Comparison of ENCODE assay signal across 1 cellular context in the genomic region with DNA sequence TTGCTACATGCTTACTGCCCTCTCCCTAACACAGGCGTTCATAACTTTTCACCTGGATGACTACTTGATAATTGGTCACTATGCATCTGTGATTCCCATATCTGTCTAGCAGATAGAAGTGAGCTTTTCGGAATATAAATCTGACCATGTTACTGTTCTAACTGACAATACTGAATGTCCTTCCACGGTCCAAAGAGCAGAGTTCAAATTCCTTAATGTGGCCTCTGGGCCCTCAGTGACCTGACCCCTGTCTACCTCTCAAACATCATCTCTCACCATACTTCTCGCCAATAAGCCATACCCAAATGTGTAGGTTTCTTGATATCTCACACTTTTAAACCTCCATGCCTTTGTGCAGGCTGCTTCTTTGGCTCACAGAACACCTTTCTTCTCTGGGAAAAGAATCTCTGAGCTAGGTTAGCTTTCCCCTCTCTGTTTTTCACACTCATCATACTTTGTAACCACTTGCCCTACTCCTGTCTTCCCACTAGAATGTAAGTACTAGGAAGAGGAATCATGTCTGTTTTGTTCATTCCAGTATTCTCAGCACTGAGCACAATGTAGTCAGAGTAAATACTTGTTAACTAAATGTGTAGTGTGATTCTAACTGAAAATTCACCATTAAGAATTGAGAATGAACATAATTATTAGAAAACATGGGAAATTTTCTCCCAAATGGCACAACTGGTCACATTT.
TF ChIP-seq lines count a peak whose summit lies in the region.

No MANE protein-coding gene starts in this region.

TF ChIP-seq in WTC11, 78 proteins besides CTCF, POLR2A, EP300 and RAD21 (continued from another document):
- TF ChIP-seq, protein P1, sequence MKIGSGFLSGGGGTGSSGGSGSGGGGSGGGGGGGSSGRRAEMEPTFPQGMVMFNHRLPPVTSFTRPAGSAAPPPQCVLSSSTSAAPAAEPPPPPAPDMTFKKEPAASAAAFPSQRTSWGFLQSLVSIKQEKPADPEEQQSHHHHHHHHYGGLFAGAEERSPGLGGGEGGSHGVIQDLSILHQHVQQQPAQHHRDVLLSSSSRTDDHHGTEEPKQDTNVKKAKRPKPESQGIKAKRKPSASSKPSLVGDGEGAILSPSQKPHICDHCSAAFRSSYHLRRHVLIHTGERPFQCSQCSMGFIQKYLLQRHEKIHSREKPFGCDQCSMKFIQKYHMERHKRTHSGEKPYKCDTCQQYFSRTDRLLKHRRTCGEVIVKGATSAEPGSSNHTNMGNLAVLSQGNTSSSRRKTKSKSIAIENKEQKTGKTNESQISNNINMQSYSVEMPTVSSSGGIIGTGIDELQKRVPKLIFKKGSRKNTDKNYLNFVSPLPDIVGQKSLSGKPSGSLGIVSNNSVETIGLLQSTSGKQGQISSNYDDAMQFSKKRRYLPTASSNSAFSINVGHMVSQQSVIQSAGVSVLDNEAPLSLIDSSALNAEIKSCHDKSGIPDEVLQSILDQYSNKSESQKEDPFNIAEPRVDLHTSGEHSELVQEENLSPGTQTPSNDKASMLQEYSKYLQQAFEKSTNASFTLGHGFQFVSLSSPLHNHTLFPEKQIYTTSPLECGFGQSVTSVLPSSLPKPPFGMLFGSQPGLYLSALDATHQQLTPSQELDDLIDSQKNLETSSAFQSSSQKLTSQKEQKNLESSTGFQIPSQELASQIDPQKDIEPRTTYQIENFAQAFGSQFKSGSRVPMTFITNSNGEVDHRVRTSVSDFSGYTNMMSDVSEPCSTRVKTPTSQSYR (CRISPR knock-in tag; IDR thresholded peaks at IDR 0.05) = no peak
- TF ChIP-seq SP1 (CRISPR knock-in tag; conservative IDR thresholded peaks at IDR 0.05) (no peak), ZNF396 (CRISPR knock-in tag; IDR thresholded peaks at IDR 0.05; ENCODE audit: borderline replicate concordance) (no peak)
- TF ChIP-seq, protein P2, sequence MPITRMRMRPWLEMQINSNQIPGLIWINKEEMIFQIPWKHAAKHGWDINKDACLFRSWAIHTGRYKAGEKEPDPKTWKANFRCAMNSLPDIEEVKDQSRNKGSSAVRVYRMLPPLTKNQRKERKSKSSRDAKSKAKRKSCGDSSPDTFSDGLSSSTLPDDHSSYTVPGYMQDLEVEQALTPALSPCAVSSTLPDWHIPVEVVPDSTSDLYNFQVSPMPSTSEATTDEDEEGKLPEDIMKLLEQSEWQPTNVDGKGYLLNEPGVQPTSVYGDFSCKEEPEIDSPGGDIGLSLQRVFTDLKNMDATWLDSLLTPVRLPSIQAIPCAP (CRISPR knock-in tag; IDR thresholded peaks at IDR 0.05) = no peak
- TF ChIP-seq, protein P3, sequence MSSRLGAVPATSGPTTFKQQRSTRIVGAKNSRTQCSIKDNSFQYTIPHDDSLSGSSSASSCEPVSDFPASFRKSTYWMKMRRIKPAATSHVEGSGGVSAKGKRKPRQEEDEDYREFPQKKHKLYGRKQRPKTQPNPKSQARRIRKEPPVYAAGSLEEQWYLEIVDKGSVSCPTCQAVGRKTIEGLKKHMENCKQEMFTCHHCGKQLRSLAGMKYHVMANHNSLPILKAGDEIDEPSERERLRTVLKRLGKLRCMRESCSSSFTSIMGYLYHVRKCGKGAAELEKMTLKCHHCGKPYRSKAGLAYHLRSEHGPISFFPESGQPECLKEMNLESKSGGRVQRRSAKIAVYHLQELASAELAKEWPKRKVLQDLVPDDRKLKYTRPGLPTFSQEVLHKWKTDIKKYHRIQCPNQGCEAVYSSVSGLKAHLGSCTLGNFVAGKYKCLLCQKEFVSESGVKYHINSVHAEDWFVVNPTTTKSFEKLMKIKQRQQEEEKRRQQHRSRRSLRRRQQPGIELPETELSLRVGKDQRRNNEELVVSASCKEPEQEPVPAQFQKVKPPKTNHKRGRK (CRISPR knock-in tag; IDR thresholded peaks at IDR 0.05; ENCODE audit: borderline replicate concordance) = no peak
- TF ChIP-seq, protein P4, sequence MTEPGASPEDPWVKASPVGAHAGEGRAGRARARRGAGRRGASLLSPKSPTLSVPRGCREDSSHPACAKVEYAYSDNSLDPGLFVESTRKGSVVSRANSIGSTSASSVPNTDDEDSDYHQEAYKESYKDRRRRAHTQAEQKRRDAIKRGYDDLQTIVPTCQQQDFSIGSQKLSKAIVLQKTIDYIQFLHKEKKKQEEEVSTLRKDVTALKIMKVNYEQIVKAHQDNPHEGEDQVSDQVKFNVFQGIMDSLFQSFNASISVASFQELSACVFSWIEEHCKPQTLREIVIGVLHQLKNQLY (CRISPR knock-in tag; IDR thresholded peaks at IDR 0.05) = no peak
TF ChIP-seq in WTC11: peak in this region for 0.
